ENCODE assay signal across 17 cellular contexts in genomic region chr2:19250906-19251305, GRCh38.
DNase-seq lines count a peak whose midpoint lies in the region; ATAC-seq and TF ChIP-seq lines count a peak whose summit lies in the region.
"Had no signal": no experiment of that assay in that cellular context is flagged by ENCODE, and none has a peak within 500 bp of the region (broad histone marks: within the 10 kb centered on the region; RNA-seq: fewer than 3 reads in every experiment).

No MANE protein-coding gene starts in this region.

- H3K9me3 Mint-ChIP-seq in nephron (no peaks in the 10 kb centered on the region), endodermal cell (no peaks in the 10 kb centered on the region)
- H3K9me3 Mint-ChIP-seq: H9 had no signal

- no peaks in the 10 kb centered on the region for H3K79me2 ChIP-seq in SK-N-SH (ENCODE audit: insufficient read depth)

- H4K20me1 ChIP-seq in SK-N-SH (ENCODE audit: insufficient read depth): no peaks in the 10 kb centered on the region

- no peak overlapping the region for H3K4me2 ChIP-seq in SK-N-SH
- H3K4me2 ChIP-seq: GM23338 had no signal

- POLR2A ChIA-PET in SK-N-SH (lab: Yijun Ruan, JAX): no interaction called here

- H3F3A ChIP-seq in SK-N-SH (replicated peaks; ENCODE audit: insufficient read depth): no peaks in the 10 kb centered on the region

- H3K27me3 Mint-ChIP-seq in nephron (ENCODE audit: low read depth): no peaks in the 10 kb centered on the region
- H3K27me3 Mint-ChIP-seq in endodermal cell (ENCODE audit: insufficient read depth): no peaks in the 10 kb centered on the region

- H3K9ac ChIP-seq in endodermal cell (ENCODE audit: extremely low read depth, low read length, poor library complexity, severe bottlenecking): no peak overlapping the region
- no peak overlapping the region for H3K9ac ChIP-seq in SK-N-SH

- peaks cover 50% of the 10 kb centered on the region for H3K4me1 Mint-ChIP-seq in nephron
- no peaks in the 10 kb centered on the region for H3K4me1 Mint-ChIP-seq in endodermal cell
- H3K4me1 Mint-ChIP-seq: CD4-positive, alpha-beta memory T cell had no signal

- H3K9me3 ChIP-seq in testis (no peaks in the 10 kb centered on the region), endodermal cell (ENCODE audit: control insufficient read depth, low read length) (no peaks in the 10 kb centered on the region), SK-N-SH (no peaks in the 10 kb centered on the region)

- H3K36me3 ChIP-seq in testis (ENCODE audit: low read depth, missing control alignments) (no peaks in the 10 kb centered on the region), endodermal cell (ENCODE audit: control insufficient read depth, insufficient read depth, low read length) (no peaks in the 10 kb centered on the region), SK-N-SH (replicated peaks in 1 of 2; ENCODE audit: control insufficient read depth in 1 of 2, insufficient read depth in 2 of 2, low read length in 1 of 2) (no peaks in the 10 kb centered on the region)

- H3K36me3 Mint-ChIP-seq in nephron (ENCODE audit: low read depth): peaks cover 5% of the 10 kb centered on the region
- H3K36me3 Mint-ChIP-seq in endodermal cell (ENCODE audit: low read depth): no peaks in the 10 kb centered on the region

- H3K9me2 ChIP-seq in SK-N-SH: no peaks in the 10 kb centered on the region

- DNase-seq in amniotic epithelial cell (ENCODE audit: low read depth) (peak; percentile 93), fibroblast of pulmonary artery (ENCODE audit: low read depth) (peak; percentile 37), testis (peak; percentile 58), endodermal cell (no peak), GM20000 (ENCODE audit: low spot score) (no peak), SK-N-SH (no peak)
- DNase-seq: C1 segment of cervical spinal cord; Calu3; CD4-positive, alpha-beta memory T cell; COR-L47; DMS79 treated with DMSO at 0.1 percent for 48 hours; GF-D8; H9 had no signal

- H3K4me3 Mint-ChIP-seq in nephron (no peak overlapping the region), endodermal cell (no peak overlapping the region)
- H3K4me3 Mint-ChIP-seq: CD4-positive, alpha-beta memory T cell; GM23338; H9 had no signal

- ATAC-seq in HG02763 (IDR thresholded peaks at IDR 0.05; ENCODE audit: unreplicated experiment): no peak
- ATAC-seq: GM23338, HCT116 had no signal

- TF ChIP-seq EP300 in SK-N-SH (IDR thresholded peaks at IDR 0.05; ENCODE audit: borderline replicate concordance in 1 of 2, low read depth in 1 of 2, low read length in 1 of 2): no peak

- no peak overlapping the region for H3K4me3 ChIP-seq in fibroblast of pulmonary artery (replicated peaks; ENCODE audit: low read depth, low read length)
- no peak overlapping the region for H3K4me3 ChIP-seq in testis
- no peak overlapping the region for H3K4me3 ChIP-seq in endodermal cell (ENCODE audit: low read length)
- H3K4me3 ChIP-seq in SK-N-SH (ENCODE audit: low read depth in 2 of 2, low read length in 1 of 2): no peak overlapping the region
- H3K4me3 ChIP-seq: GM23338 had no signal

- peaks cover 21% of the 10 kb centered on the region for H3K4me1 ChIP-seq in testis
- H3K4me1 ChIP-seq in endodermal cell (ENCODE audit: control insufficient read depth, insufficient read depth, low read length): no peaks in the 10 kb centered on the region
- H3K4me1 ChIP-seq in SK-N-SH (ENCODE audit: control insufficient read depth in 1 of 2, insufficient read depth in 2 of 2, low read depth in 1 of 2, low read length in 1 of 2): peaks cover 0 to 4% of the 10 kb centered on the region in 2 experiments; a peak in 1 of 4 replicates

- peak overlapping the region in 1 of 2 donors; percentile 17 for H3K27ac ChIP-seq in testis
- no peak overlapping the region for H3K27ac ChIP-seq in endodermal cell (ENCODE audit: low read depth, low read length)
- no peak overlapping the region for H3K27ac ChIP-seq in SK-N-SH (ENCODE audit: low read depth in 2 of 2, low read length in 1 of 2)

- no peak for TF ChIP-seq RAD21 in SK-N-SH (IDR thresholded peaks at IDR 0.05; ENCODE audit: low read length)

- intact Hi-C loops in testis (cut with DNase I; ENCODE audit: low total_unique reads): no loop called here

- TF ChIP-seq POLR2A in testis (IDR thresholded peaks at IDR 0.05): no peak

- WGBS in testis, 2 donors: 29% methylated on average over 2 of the region's 2 CpGs
- 80 to 86% methylated on average over 1 to 2 of the region's 2 CpGs for WGBS in endodermal cell (ENCODE audit: insufficient coverage in 1 of 2, insufficient read length in 1 of 2), 2 experiments
- 72% methylated on average over 2 of the region's 2 CpGs for WGBS in SK-N-SH (ENCODE audit: low lambda C conversion rate)

- peak overlapping the region in 2 of 3 experiments; percentile 46 to 55 for H3K27ac Mint-ChIP-seq in nephron
- H3K27ac Mint-ChIP-seq in endodermal cell: no peak overlapping the region
- H3K27ac Mint-ChIP-seq: CD4-positive, alpha-beta memory T cell; GM23338; H9 had no signal

- TF ChIP-seq CTCF in fibroblast of pulmonary artery (IDR thresholded peaks at IDR 0.05; ENCODE audit: low read length, missing control alignments) (no peak), nephron (IDR thresholded peaks at IDR 0.05; ENCODE audit: unreplicated experiment in 3 of 3) (no peak), testis (IDR thresholded peaks at IDR 0.05) (no peak), endodermal cell (conservative IDR thresholded peaks at IDR 0.05) (no peak), GM20000 (IDR thresholded peaks at IDR 0.05; ENCODE audit: extremely low read depth, missing control alignments) (no peak), SK-N-SH (IDR thresholded peaks at IDR 0.05) (no peak)

- CTCF ChIA-PET in SK-N-SH (lab: Yijun Ruan, JAX): interaction anchor here (1.7 kb wide), 1 partner anchor 16 kb away, joined by 4 read pairs; no protein-coding TSS in a partner anchor

- no peaks in the 10 kb centered on the region for H3K27me3 ChIP-seq in testis
- H3K27me3 ChIP-seq in endodermal cell (ENCODE audit: control insufficient read depth, insufficient read depth, low read length, poor library complexity, severe bottlenecking): no peaks in the 10 kb centered on the region
- no peaks in the 10 kb centered on the region for H3K27me3 ChIP-seq in SK-N-SH (ENCODE audit: insufficient read depth)

- no peak overlapping the region for H2AFZ ChIP-seq in SK-N-SH (ENCODE audit: low read depth)
- H2AFZ ChIP-seq: GM23338 had no signal

TF ChIP-seq in SK-N-SH, 30 proteins besides CTCF, POLR2A, EP300 and RAD21:
- TF ChIP-seq RCOR1 (IDR thresholded peaks at IDR 0.05; ENCODE audit: low read length): no peak
- TF ChIP-seq YY1 (IDR thresholded peaks at IDR 0.05; ENCODE audit: low read depth): no peak
- no peak for TF ChIP-seq TCF12 (IDR thresholded peaks at IDR 0.05)
- no peak for TF ChIP-seq FOSL2 (IDR thresholded peaks at IDR 0.05; ENCODE audit: borderline replicate concordance, low read depth)
- no peak for TF ChIP-seq EZH2phosphoT487 (IDR thresholded peaks at IDR 0.05; ENCODE audit: borderline replicate concordance, low read depth)
- no peak for TF ChIP-seq NRF1 (IDR thresholded peaks at IDR 0.05; ENCODE audit: low read depth, low read length)
- TF ChIP-seq JUND (IDR thresholded peaks at IDR 0.05): no peak

Comparison
In these comparisons a context has a peak if more than half of its experiments do, and no peak if none do; other contexts are left out.
1. DNase-seq: peak in amniotic epithelial cell (single experiment), fibroblast of pulmonary artery (single experiment) and testis (single experiment); none in endodermal cell (single experiment), GM20000 (single experiment) and SK-N-SH (single experiment).